In the genomic region with DNA sequence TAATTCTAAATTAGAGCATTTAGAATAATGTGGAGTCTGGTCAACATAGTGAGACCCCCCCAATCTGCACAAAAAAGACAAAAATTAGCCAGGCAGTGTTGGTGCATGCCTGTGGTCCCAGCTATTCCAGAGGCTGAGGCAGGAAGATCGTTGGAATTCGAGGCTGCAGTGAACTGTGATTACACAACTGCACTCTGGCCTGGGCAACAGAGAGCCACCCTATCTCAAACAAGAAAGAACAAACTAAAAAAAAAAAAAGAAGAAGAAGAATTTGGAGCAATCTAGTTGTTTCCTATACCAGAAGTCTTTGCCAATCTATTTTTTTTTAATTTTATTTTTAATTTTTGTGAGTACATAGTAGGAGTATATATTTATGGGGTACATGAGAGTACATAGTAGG, we compare ENCODE assay signal across 1 cellular context.
TF ChIP-seq lines count a peak whose summit lies in the region.

No MANE protein-coding gene starts in this region.

TF ChIP-seq in HepG2, 621 proteins besides CTCF, POLR2A, EP300 and RAD21 (continued from another document and continues in another):
- TF ChIP-seq, protein P1, sequence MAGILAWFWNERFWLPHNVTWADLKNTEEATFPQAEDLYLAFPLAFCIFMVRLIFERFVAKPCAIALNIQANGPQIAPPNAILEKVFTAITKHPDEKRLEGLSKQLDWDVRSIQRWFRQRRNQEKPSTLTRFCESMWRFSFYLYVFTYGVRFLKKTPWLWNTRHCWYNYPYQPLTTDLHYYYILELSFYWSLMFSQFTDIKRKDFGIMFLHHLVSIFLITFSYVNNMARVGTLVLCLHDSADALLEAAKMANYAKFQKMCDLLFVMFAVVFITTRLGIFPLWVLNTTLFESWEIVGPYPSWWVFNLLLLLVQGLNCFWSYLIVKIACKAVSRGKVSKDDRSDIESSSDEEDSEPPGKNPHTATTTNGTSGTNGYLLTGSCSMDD (CRISPR knock-in tag; IDR thresholded peaks at IDR 0.05): no peak
- no peak for TF ChIP-seq BHLHE40 (IDR thresholded peaks at IDR 0.05; ENCODE audit: low read length)
- TF ChIP-seq PATZ1 (CRISPR knock-in tag; IDR thresholded peaks at IDR 0.05): peak; percentile 55; the same call in 1 of the 2 replicates
- TF ChIP-seq MXD4 (CRISPR knock-in tag; IDR thresholded peaks at IDR 0.05): no peak
- TF ChIP-seq SIN3A (IDR thresholded peaks at IDR 0.05; ENCODE audit: borderline replicate concordance, low read depth, low read length): no peak
- no peak for TF ChIP-seq SMARCC2 (IDR thresholded peaks at IDR 0.05)
- peak; percentile 94 for TF ChIP-seq TEF (CRISPR knock-in tag; IDR thresholded peaks at IDR 0.05)
- TF ChIP-seq SYNCRIP (IDR thresholded peaks at IDR 0.05; ENCODE audit: insufficient read depth, low read depth, low read length): no peak
- no peak for TF ChIP-seq THYN1 (CRISPR knock-in tag; IDR thresholded peaks at IDR 0.05; ENCODE audit: borderline replicate concordance, low read depth)
- TF ChIP-seq ZNF280B (CRISPR knock-in tag; IDR thresholded peaks at IDR 0.05; ENCODE audit: borderline replicate concordance): no peak
- TF ChIP-seq ZNF724P (CRISPR knock-in tag; IDR thresholded peaks at IDR 0.05; ENCODE audit: borderline replicate concordance): no peak
- TF ChIP-seq ZNF83 (CRISPR knock-in tag; IDR thresholded peaks at IDR 0.05; ENCODE audit: borderline replicate concordance): no peak
- no peak for TF ChIP-seq BORCS8-MEF2B (CRISPR knock-in tag; IDR thresholded peaks at IDR 0.05)
- TF ChIP-seq ZNF768 (CRISPR knock-in tag; IDR thresholded peaks at IDR 0.05): no peak
- no peak for TF ChIP-seq IRF9 (CRISPR knock-in tag; IDR thresholded peaks at IDR 0.05; ENCODE audit: borderline replicate concordance)
- TF ChIP-seq ZNF235 (CRISPR knock-in tag; IDR thresholded peaks at IDR 0.05; ENCODE audit: borderline replicate concordance): no peak
- TF ChIP-seq, protein P2, sequence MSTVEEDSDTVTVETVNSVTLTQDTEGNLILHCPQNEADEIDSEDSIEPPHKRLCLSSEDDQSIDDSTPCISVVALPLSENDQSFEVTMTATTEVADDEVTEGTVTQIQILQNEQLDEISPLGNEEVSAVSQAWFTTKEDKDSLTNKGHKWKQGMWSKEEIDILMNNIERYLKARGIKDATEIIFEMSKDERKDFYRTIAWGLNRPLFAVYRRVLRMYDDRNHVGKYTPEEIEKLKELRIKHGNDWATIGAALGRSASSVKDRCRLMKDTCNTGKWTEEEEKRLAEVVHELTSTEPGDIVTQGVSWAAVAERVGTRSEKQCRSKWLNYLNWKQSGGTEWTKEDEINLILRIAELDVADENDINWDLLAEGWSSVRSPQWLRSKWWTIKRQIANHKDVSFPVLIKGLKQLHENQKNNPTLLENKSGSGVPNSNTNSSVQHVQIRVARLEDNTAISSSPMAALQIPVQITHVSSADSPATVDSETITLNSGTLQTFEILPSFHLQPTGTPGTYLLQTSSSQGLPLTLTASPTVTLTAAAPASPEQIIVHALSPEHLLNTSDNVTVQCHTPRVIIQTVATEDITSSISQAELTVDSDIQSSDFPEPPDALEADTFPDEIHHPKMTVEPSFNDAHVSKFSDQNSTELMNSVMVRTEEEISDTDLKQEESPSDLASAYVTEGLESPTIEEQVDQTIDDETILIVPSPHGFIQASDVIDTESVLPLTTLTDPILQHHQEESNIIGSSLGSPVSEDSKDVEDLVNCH (CRISPR knock-in tag; IDR thresholded peaks at IDR 0.05): no peak
- TF ChIP-seq, protein P3, sequence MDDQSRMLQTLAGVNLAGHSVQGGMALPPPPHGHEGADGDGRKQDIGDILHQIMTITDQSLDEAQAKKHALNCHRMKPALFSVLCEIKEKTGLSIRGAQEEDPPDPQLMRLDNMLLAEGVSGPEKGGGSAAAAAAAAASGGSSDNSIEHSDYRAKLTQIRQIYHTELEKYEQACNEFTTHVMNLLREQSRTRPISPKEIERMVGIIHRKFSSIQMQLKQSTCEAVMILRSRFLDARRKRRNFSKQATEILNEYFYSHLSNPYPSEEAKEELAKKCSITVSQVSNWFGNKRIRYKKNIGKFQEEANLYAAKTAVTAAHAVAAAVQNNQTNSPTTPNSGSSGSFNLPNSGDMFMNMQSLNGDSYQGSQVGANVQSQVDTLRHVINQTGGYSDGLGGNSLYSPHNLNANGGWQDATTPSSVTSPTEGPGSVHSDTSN (CRISPR knock-in tag; IDR thresholded peaks at IDR 0.05; ENCODE audit: borderline replicate concordance): no peak
- no peak for TF ChIP-seq FOXO4 (CRISPR knock-in tag; conservative IDR thresholded peaks at IDR 0.05)
- no peak for TF ChIP-seq AGO2 (optimal IDR thresholded peaks at IDR 0.05; ENCODE audit: low read depth, low read length)
- TF ChIP-seq ZSCAN9 (CRISPR knock-in tag; IDR thresholded peaks at IDR 0.05; ENCODE audit: borderline replicate concordance): no peak
- TF ChIP-seq SAP130 (CRISPR knock-in tag; IDR thresholded peaks at IDR 0.05; ENCODE audit: low read depth): peak; percentile 69
- TF ChIP-seq HNF1B (CRISPR knock-in tag; IDR thresholded peaks at IDR 0.05): no peak
- no peak for TF ChIP-seq ZNF670 (CRISPR knock-in tag; IDR thresholded peaks at IDR 0.05; ENCODE audit: borderline replicate concordance)
- TF ChIP-seq AGO1 (IDR thresholded peaks at IDR 0.05; ENCODE audit: low read depth, low read length, poor library complexity, severe bottlenecking): no peak
- peak; percentile 24; the same call in 1 of the 2 replicates for TF ChIP-seq TFDP1 (CRISPR knock-in tag; IDR thresholded peaks at IDR 0.05; ENCODE audit: borderline replicate concordance)
- peak; percentile 62; the same call in 1 of the 2 replicates for TF ChIP-seq PHF21A (CRISPR knock-in tag; IDR thresholded peaks at IDR 0.05)
- no peak for TF ChIP-seq GTF3A (CRISPR knock-in tag; conservative IDR thresholded peaks at IDR 0.05)
- no peak for TF ChIP-seq ZNF549 (CRISPR knock-in tag; IDR thresholded peaks at IDR 0.05)
- no peak for TF ChIP-seq ATF1 (CRISPR knock-in tag; IDR thresholded peaks at IDR 0.05)
- TF ChIP-seq, protein P4, sequence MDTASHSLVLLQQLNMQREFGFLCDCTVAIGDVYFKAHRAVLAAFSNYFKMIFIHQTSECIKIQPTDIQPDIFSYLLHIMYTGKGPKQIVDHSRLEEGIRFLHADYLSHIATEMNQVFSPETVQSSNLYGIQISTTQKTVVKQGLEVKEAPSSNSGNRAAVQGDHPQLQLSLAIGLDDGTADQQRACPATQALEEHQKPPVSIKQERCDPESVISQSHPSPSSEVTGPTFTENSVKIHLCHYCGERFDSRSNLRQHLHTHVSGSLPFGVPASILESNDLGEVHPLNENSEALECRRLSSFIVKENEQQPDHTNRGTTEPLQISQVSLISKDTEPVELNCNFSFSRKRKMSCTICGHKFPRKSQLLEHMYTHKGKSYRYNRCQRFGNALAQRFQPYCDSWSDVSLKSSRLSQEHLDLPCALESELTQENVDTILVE (CRISPR knock-in tag; IDR thresholded peaks at IDR 0.05): no peak
- TF ChIP-seq FOXM1 (CRISPR knock-in tag; IDR thresholded peaks at IDR 0.05): no peak
- no peak for TF ChIP-seq NFYB (CRISPR knock-in tag; IDR thresholded peaks at IDR 0.05)
- TF ChIP-seq NR1H2 (CRISPR knock-in tag; IDR thresholded peaks at IDR 0.05; ENCODE audit: borderline replicate concordance, low read depth): no peak
- TF ChIP-seq RAD51 (IDR thresholded peaks at IDR 0.05; ENCODE audit: borderline replicate concordance): no peak
- TF ChIP-seq ZNF230 (CRISPR knock-in tag; IDR thresholded peaks at IDR 0.05): no peak
- TF ChIP-seq HNRNPLL (IDR thresholded peaks at IDR 0.05; ENCODE audit: low read depth, low read length, poor library complexity, severe bottlenecking): no peak
- no peak for TF ChIP-seq ZNF790 (CRISPR knock-in tag; IDR thresholded peaks at IDR 0.05; ENCODE audit: borderline replicate concordance)
- TF ChIP-seq FOXA3 (CRISPR knock-in tag; IDR thresholded peaks at IDR 0.05): peak; percentile 55
- TF ChIP-seq ZNF432 (CRISPR knock-in tag; IDR thresholded peaks at IDR 0.05; ENCODE audit: borderline replicate concordance): no peak
- TF ChIP-seq, protein P5, sequence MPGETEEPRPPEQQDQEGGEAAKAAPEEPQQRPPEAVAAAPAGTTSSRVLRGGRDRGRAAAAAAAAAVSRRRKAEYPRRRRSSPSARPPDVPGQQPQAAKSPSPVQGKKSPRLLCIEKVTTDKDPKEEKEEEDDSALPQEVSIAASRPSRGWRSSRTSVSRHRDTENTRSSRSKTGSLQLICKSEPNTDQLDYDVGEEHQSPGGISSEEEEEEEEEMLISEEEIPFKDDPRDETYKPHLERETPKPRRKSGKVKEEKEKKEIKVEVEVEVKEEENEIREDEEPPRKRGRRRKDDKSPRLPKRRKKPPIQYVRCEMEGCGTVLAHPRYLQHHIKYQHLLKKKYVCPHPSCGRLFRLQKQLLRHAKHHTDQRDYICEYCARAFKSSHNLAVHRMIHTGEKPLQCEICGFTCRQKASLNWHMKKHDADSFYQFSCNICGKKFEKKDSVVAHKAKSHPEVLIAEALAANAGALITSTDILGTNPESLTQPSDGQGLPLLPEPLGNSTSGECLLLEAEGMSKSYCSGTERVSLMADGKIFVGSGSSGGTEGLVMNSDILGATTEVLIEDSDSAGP (CRISPR knock-in tag; IDR thresholded peaks at IDR 0.05; ENCODE audit: borderline replicate concordance): no peak
- TF ChIP-seq, protein P6, sequence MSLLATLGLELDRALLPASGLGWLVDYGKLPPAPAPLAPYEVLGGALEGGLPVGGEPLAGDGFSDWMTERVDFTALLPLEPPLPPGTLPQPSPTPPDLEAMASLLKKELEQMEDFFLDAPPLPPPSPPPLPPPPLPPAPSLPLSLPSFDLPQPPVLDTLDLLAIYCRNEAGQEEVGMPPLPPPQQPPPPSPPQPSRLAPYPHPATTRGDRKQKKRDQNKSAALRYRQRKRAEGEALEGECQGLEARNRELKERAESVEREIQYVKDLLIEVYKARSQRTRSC (CRISPR knock-in tag; IDR thresholded peaks at IDR 0.05; ENCODE audit: low read depth): no peak
